8 cellular contexts compared by ENCODE assay signal in genomic region chr16:69311533-69312388, GRCh38. TPM values are rescaled to one million over a fixed set of nuclear protein-coding genes. Genes with fewer than 3 reads are reported as not detected.
DNase-seq lines count a peak whose midpoint lies in the region; ATAC-seq, FAIRE-seq and TF ChIP-seq lines count a peak whose summit lies in the region.

No MANE protein-coding gene starts in this region.

- no peak for TF ChIP-seq CTCF in uterus (IDR thresholded peaks at IDR 0.05)

- peaks cover 37% of the 10 kb centered on the region for H3K36me3 Mint-ChIP-seq in activated CD4-positive, alpha-beta memory T cell treated with anti-CD3 and anti-CD28 coated beads, Interleukin-2, amount 10 ng/mL, durations not matched to agents 7 days and 5 days (ENCODE audit: low read depth)
- H3K36me3 Mint-ChIP-seq in naive thymus-derived CD4-positive, alpha-beta T cell, result peaks cover 0 to 15% (median 0%) of the 10 kb centered on the region in 5 donors

- no peaks in the 10 kb centered on the region for H3K9me3 Mint-ChIP-seq in activated CD4-positive, alpha-beta memory T cell treated with anti-CD3 and anti-CD28 coated beads, Interleukin-2, amount 10 ng/mL, durations not matched to agents 7 days and 5 days
- H3K9me3 Mint-ChIP-seq in naive thymus-derived CD4-positive, alpha-beta T cell, result peaks cover 0 to 2% (median 0%) of the 10 kb centered on the region in 11 donors

- H3K27me3 Mint-ChIP-seq in activated CD4-positive, alpha-beta memory T cell treated with anti-CD3 and anti-CD28 coated beads, Interleukin-2, amount 10 ng/mL, durations not matched to agents 7 days and 5 days, result no peaks in the 10 kb centered on the region
- no peaks in the 10 kb centered on the region for H3K27me3 Mint-ChIP-seq in naive thymus-derived CD4-positive, alpha-beta T cell

- peak overlapping the region; percentile 94 for H3K4me3 Mint-ChIP-seq in activated CD4-positive, alpha-beta memory T cell treated with anti-CD3 and anti-CD28 coated beads, Interleukin-2, amount 10 ng/mL, durations not matched to agents 7 days and 5 days
- peak overlapping the region; percentile 90 to 100 (median 99) for H3K4me3 Mint-ChIP-seq in naive thymus-derived CD4-positive, alpha-beta T cell

- peaks cover 8 to 10% of the 10 kb centered on the region in 2 donors for H3K4me1 ChIP-seq in naive thymus-derived CD4-positive, alpha-beta T cell (ENCODE audit: control insufficient read depth in 2 of 2, insufficient read depth in 2 of 2, low read length in 2 of 2)
- peaks cover 5 to 6% of the 10 kb centered on the region in 2 donors for H3K4me1 ChIP-seq in uterus

- peaks cover 24% of the 10 kb centered on the region for H3K4me1 Mint-ChIP-seq in activated CD4-positive, alpha-beta memory T cell treated with anti-CD3 and anti-CD28 coated beads, Interleukin-2, amount 10 ng/mL, durations not matched to agents 7 days and 5 days
- H3K4me1 Mint-ChIP-seq in naive thymus-derived CD4-positive, alpha-beta T cell, result peaks cover 17 to 36% (median 29%) of the 10 kb centered on the region in 7 donors

- ATAC-seq in GM21723 (IDR thresholded peaks at IDR 0.05; ENCODE audit: unreplicated experiment), result peak; percentile 59
- ATAC-seq in naive thymus-derived CD4-positive, alpha-beta T cell, result peak; percentile 40

- H3K36me3 ChIP-seq in naive thymus-derived CD4-positive, alpha-beta T cell (ENCODE audit: control insufficient read depth in 2 of 3, insufficient read depth in 3 of 3, low read length in 3 of 3), result peaks cover 0 to 31% (median 17%) of the 10 kb centered on the region in 3 experiments
- H3K36me3 ChIP-seq in uterus, result no peaks in the 10 kb centered on the region

- H3K27me3 ChIP-seq in naive thymus-derived CD4-positive, alpha-beta T cell (ENCODE audit: control insufficient read depth in 2 of 2, insufficient read depth in 2 of 2, low read length in 2 of 2), result no peaks in the 10 kb centered on the region
- H3K27me3 ChIP-seq in uterus, result no peaks in the 10 kb centered on the region

- TF ChIP-seq POLR2A in GM12892 (IDR thresholded peaks at IDR 0.05; ENCODE audit: low read depth, low read length) (no peak), erythroblast (IDR thresholded peaks at IDR 0.05; ENCODE audit: low read length) (no peak), uterus (IDR thresholded peaks at IDR 0.05) (no peak)

- FAIRE-seq in GM12892 (lab: Jason Lieb, UNC), result peak; percentile 57

- CTCF ChIA-PET in activated CD4-positive, alpha-beta memory T cell treated with anti-CD3 and anti-CD28 coated beads, Interleukin-2, amount 10 ng/mL, durations not matched to agents 7 days and 5 days (lab: Charles Lee), result interaction anchor here (1.0 to 2.1 kb wide), 8 partner anchors 15 to 153 kb away, joined by 3 to 9 read pairs (median 4); partner anchors contain the start of genes COG8 and PDF
- CTCF ChIA-PET in naive thymus-derived CD4-positive, alpha-beta T cell (lab: Charles Lee), result interaction anchor here (1.8 kb wide), 1 partner anchor 17 kb away, joined by 4 read pairs; no protein-coding TSS in a partner anchor

- H3K9me3 ChIP-seq in naive thymus-derived CD4-positive, alpha-beta T cell (ENCODE audit: control insufficient read depth in 2 of 3, low read length in 3 of 3), result no peaks in the 10 kb centered on the region
- H3K9me3 ChIP-seq in uterus, result no peaks in the 10 kb centered on the region

- POLR2A ChIA-PET in activated CD4-positive, alpha-beta memory T cell treated with anti-CD3 and anti-CD28 coated beads, Interleukin-2, amount 10 ng/mL, durations not matched to agents 7 days and 5 days (lab: Charles Lee), result interaction anchor here (1.3 to 4.6 kb wide), 7 partner anchors 10 to 179 kb away, joined by 4 to 49 read pairs (median 7); partner anchors contain the start of genes CHTF8, COG8, NIP7 and PDF
- POLR2A ChIA-PET in naive thymus-derived CD4-positive, alpha-beta T cell (lab: Charles Lee), result interaction anchor here (1.2 to 5.7 kb wide), 3 partner anchors 18 to 29 kb away, joined by 4 to 42 read pairs (median 5); partner anchors contain the start of gene PDF

- DNase-seq in GM12892 (ENCODE audit: insufficient read length) (peak; percentile 58), HuH-7.5 (ENCODE audit: low spot score) (peak; percentile 81), erythroblast (lab: John Stamatoyannopoulos, UW) (peak; percentile 67 to 79), uterus (no peak), Ammon's horn (ENCODE audit: low spot score) (no peak)
- peak; percentile 58 for DNase-seq in activated CD4-positive, alpha-beta memory T cell treated with anti-CD3 and anti-CD28 coated beads, Interleukin-2, amount 10 ng/mL, durations not matched to agents 7 days and 5 days
- no peak for DNase-seq in naive thymus-derived CD4-positive, alpha-beta T cell

- H3K4me3 ChIP-seq in naive thymus-derived CD4-positive, alpha-beta T cell (ENCODE audit: low read length), result peak overlapping the region; percentile 74
- H3K4me3 ChIP-seq in uterus, result peak overlapping the region; percentile 87 to 96

- peak overlapping the region; percentile 94 for H3K27ac ChIP-seq in naive thymus-derived CD4-positive, alpha-beta T cell (ENCODE audit: low read depth, low read length)
- peak overlapping the region; percentile 80 to 86 for H3K27ac ChIP-seq in uterus

- intact Hi-C loops in naive thymus-derived CD4-positive, alpha-beta T cell (cut with micrococcal nuclease), result loop anchor here (1.0 kb wide), 11 partner anchors 12 to 468 kb away; partner anchors contain the start of genes CHTF8 (in 2 of the 2), COG8 (in 2 of the 2), CYB5B (in 2 of the 2) and NIP7 (in 2 of the 2)
- intact Hi-C loops in uterus (cut with DNase I; ENCODE audit: low total_unique reads), result no loop called here

- H3K27ac Mint-ChIP-seq in activated CD4-positive, alpha-beta memory T cell treated with anti-CD3 and anti-CD28 coated beads, Interleukin-2, amount 10 ng/mL, durations not matched to agents 7 days and 5 days, result peak overlapping the region; percentile 90
- peak overlapping the region; percentile 92 to 99 (median 94) for H3K27ac Mint-ChIP-seq in naive thymus-derived CD4-positive, alpha-beta T cell

RNA-seq across cellular contexts. Expression of gene VPS4A, which starts 0.6 kb away (rescaled TPM):
- 22.5 TPM for polyA plus RNA-seq in GM12892 (2012; ENCODE audit: missing spikeins)
- 10 to 100 TPM; 32.3 to 34.9 TPM for total RNA-seq in activated CD4-positive, alpha-beta memory T cell treated with anti-CD3 and anti-CD28 coated beads, Interleukin-2, amount 10 ng/mL, durations not matched to agents 7 days and 5 days
- 10 to 100 TPM; 36.7 to 53.7 (median 46.9) TPM for total RNA-seq in naive thymus-derived CD4-positive, alpha-beta T cell
- polyA plus RNA-seq in naive thymus-derived CD4-positive, alpha-beta T cell, result 10 to 100 TPM; 29.7 to 44.4 TPM
- 10 to 100 TPM; 14.6 to 39.5 (median 25.0) TPM for total RNA-seq in uterus

RNA-seq across cellular contexts. Expression of gene PDF, which starts 18.6 kb away (rescaled TPM):
- 1.0 TPM for polyA plus RNA-seq in GM12892 (2012; ENCODE audit: missing spikeins)
- total RNA-seq in activated CD4-positive, alpha-beta memory T cell treated with anti-CD3 and anti-CD28 coated beads, Interleukin-2, amount 10 ng/mL, durations not matched to agents 7 days and 5 days, result 1 to 10 TPM; 8.8 to 9.7 TPM
- 10 to 100 TPM in 2 of 5 experiments, 1 to 10 TPM in 3; 4.6 to 11.8 (median 9.5) TPM for total RNA-seq in naive thymus-derived CD4-positive, alpha-beta T cell
- 10 to 100 TPM; 15.9 to 24.5 TPM for polyA plus RNA-seq in naive thymus-derived CD4-positive, alpha-beta T cell
- total RNA-seq in uterus, result 10 to 100 TPM in 2 of 4 donors, 1 to 10 TPM in 2; 3.2 to 69.9 (median 13.2) TPM

RNA-seq across cellular contexts. Expression of gene COG8, which starts 27.6 kb away (rescaled TPM):
- 9.9 TPM for polyA plus RNA-seq in GM12892 (2012; ENCODE audit: missing spikeins)
- total RNA-seq in activated CD4-positive, alpha-beta memory T cell treated with anti-CD3 and anti-CD28 coated beads, Interleukin-2, amount 10 ng/mL, durations not matched to agents 7 days and 5 days, result 10 to 100 TPM; 30.6 to 30.7 TPM
- total RNA-seq in naive thymus-derived CD4-positive, alpha-beta T cell, result 10 to 100 TPM; 29.5 to 73.7 (median 37.4) TPM
- 10 to 100 TPM; 38.7 to 52.0 TPM for polyA plus RNA-seq in naive thymus-derived CD4-positive, alpha-beta T cell
- total RNA-seq in uterus, result 10 to 100 TPM; 39.4 to 58.8 (median 43.0) TPM

RNA-seq across cellular contexts. Expression of gene NIP7, which starts 27.8 kb away (rescaled TPM):
- 32.7 TPM for polyA plus RNA-seq in GM12892 (2012; ENCODE audit: missing spikeins)
- 10 to 100 TPM; 36.0 to 36.7 TPM for total RNA-seq in activated CD4-positive, alpha-beta memory T cell treated with anti-CD3 and anti-CD28 coated beads, Interleukin-2, amount 10 ng/mL, durations not matched to agents 7 days and 5 days
- total RNA-seq in naive thymus-derived CD4-positive, alpha-beta T cell, result 10 to 100 TPM; 22.1 to 40.9 (median 30.3) TPM
- 10 to 100 TPM; 19.5 to 20.2 TPM for polyA plus RNA-seq in naive thymus-derived CD4-positive, alpha-beta T cell
- total RNA-seq in uterus, result 10 to 100 TPM in 3 of 4 donors, 1 to 10 TPM in 1; 6.2 to 21.7 (median 16.9) TPM

RNA-seq across cellular contexts. Expression of gene TMED6, which starts 39.8 kb away (rescaled TPM):
- 2.1 TPM for polyA plus RNA-seq in GM12892 (2012; ENCODE audit: missing spikeins)
- total RNA-seq in activated CD4-positive, alpha-beta memory T cell treated with anti-CD3 and anti-CD28 coated beads, Interleukin-2, amount 10 ng/mL, durations not matched to agents 7 days and 5 days, result 1 to 10 TPM; 1.3 to 1.8 TPM
- total RNA-seq in naive thymus-derived CD4-positive, alpha-beta T cell, result 1 to 10 TPM; 1.8 to 6.3 (median 2.9) TPM
- polyA plus RNA-seq in naive thymus-derived CD4-positive, alpha-beta T cell, result under 1 TPM in 1 of 2 donors, not detected in 1; 0.21 TPM
- under 1 TPM in 1 of 4 donors, not detected in 3; 0.98 TPM for total RNA-seq in uterus

Comparison
In these comparisons a context has a peak if more than half of its experiments do, and no peak if none do; other contexts are left out.
1. DNase-seq: peak in GM12892 (single experiment), HuH-7.5 (single experiment), activated CD4-positive, alpha-beta memory T cell treated with anti-CD3 and anti-CD28 coated beads, Interleukin-2, amount 10 ng/mL, durations not matched to agents 7 days and 5 days (single experiment) and erythroblast (2 of 2); none in naive thymus-derived CD4-positive, alpha-beta T cell (0 of 9), uterus (0 of 2) and Ammon's horn (single experiment).